Comparison of ENCODE assay signal across 11 cellular contexts in the genomic region with DNA sequence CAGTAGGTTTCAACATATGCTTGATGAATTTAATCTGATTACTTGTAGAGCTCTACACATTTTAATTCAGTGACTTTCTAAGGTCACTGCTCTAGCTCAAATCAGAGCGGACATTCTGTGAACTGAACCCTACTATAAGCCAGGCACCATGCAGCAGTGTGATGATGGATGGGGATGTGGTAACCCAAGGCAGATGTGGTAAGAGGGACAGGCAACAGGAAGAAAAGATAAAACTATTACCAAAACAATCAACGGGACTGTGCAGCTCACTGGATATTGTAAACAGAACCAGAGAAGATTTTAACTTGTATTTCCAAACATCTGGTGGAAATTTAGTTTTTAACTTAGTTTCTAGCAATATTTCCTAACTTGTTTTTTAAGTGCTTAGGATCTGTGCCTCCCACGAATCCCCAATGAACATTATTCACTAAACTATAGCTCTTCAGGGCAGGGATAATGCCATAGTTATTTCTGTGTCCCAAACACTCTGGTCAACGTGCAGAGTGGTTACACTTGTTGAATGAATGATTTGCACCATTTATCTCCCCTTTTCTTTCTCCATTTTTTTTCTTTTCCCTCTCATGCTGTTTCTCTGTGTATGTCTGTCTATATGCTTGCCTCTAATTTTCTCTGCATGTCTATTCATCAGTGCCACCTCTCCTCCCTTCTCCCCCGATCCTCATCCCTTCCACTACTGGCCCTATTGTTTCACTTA.
DNase-seq lines count a peak whose midpoint lies in the region; TF ChIP-seq lines count a peak whose summit lies in the region.
"Had no signal": no experiment of that assay in that cellular context is flagged by ENCODE, and none has a peak within 500 bp of the region (broad histone marks: within the 10 kb centered on the region; RNA-seq: fewer than 3 reads in every experiment).

No MANE protein-coding gene starts in this region.

- peaks cover 0 to 14% (median 0%) of the 10 kb centered on the region in 11 experiments; a peak in 5 of 22 replicates for H3K36me3 ChIP-seq in BLaER1 treated with 17β-estradiol and CSF1 and Interleukin-3, amounts not matched to agents 10 nM and 100 nM
- H3K36me3 ChIP-seq: lower lobe of right lung, suprapubic skin had no signal

- in situ Hi-C loops in KBM-7 (cut with MboI; ENCODE audit: low pct_unique_long_range_greater_than_20kb, low sequenced_read_pairs) = no loop called here

- peaks cover 33 to 56% (median 42%) of the 10 kb centered on the region in 10 experiments for H3K4me1 ChIP-seq in BLaER1 treated with 17β-estradiol and CSF1 and Interleukin-3, amounts not matched to agents 10 nM and 100 nM

- DNase-seq in KBM-7 (peak; percentile 67), foreskin fibroblast (peak; percentile 66 to 79), NCI-H128 (lab: John Stamatoyannopoulos, UW; ENCODE audit: unreplicated experiment) (no peak), islet precursor cell (no peak), NCI-H1694 (lab: John Stamatoyannopoulos, UW) (no peak)
- DNase-seq in activated CD4-positive, CD25-positive, alpha-beta regulatory T cell (lab: John Stamatoyannopoulos, UW) = no peak
- DNase-seq: lower lobe of right lung, NCI-H526 treated with DMSO at 0.1 percent for 48 hours had no signal

- H3K27ac ChIP-seq in BLaER1 treated with 17β-estradiol and CSF1 and Interleukin-3, amounts not matched to agents 10 nM and 100 nM = peak overlapping the region in 9 of 11 experiments; percentile 39 to 96 (median 65); a peak in 19 of 22 replicates
- peak overlapping the region; percentile 49; the same call in 1 of the 2 replicates for H3K27ac ChIP-seq in VCaP
- H3K27ac ChIP-seq: lower lobe of right lung had no signal

- peak overlapping the region in 3 of 10 experiments; percentile 7 to 26 (median 11); a peak in 2 of 20 replicates for H3K4me3 ChIP-seq in BLaER1 treated with 17β-estradiol and CSF1 and Interleukin-3, amounts not matched to agents 10 nM and 100 nM
- H3K4me3 ChIP-seq in foreskin fibroblast (ENCODE audit: low read depth in 1 of 2, low read length in 2 of 2) = peak overlapping the region in 1 of 2 donors; percentile 14
- H3K4me3 ChIP-seq: lower lobe of right lung, suprapubic skin had no signal

- H3K9me3 ChIP-seq in BLaER1 treated with 17β-estradiol and CSF1 and Interleukin-3, amounts not matched to agents 10 nM and 100 nM (replicated peaks in 1 of 11) = no peaks in the 10 kb centered on the region
- H3K9me3 ChIP-seq: lower lobe of right lung, suprapubic skin had no signal

- H4K20me1 ChIP-seq in BLaER1 treated with 17β-estradiol and CSF1 and Interleukin-3, amounts not matched to agents 10 nM and 100 nM = peaks cover under 1 to 74% (median 47%) of the 10 kb centered on the region in 11 experiments; a peak in 15 of 22 replicates

- H3K27me3 ChIP-seq in BLaER1 treated with 17β-estradiol and CSF1 and Interleukin-3, amounts not matched to agents 10 nM and 100 nM = no peaks in the 10 kb centered on the region
- H3K27me3 ChIP-seq: suprapubic skin had no signal

- H3K4me2 ChIP-seq in BLaER1 treated with 17β-estradiol and CSF1 and Interleukin-3, amounts not matched to agents 10 nM and 100 nM = peak overlapping the region; percentile 60 to 90 (median 81)

- TF ChIP-seq CTCF in VCaP (conservative IDR thresholded peaks at IDR 0.05) (no peak), foreskin fibroblast (IDR thresholded peaks at IDR 0.05; ENCODE audit: low read depth, low read length) (no peak)

- peak overlapping the region in 5 of 11 experiments; percentile 1 to 55 (median 42); a peak in 9 of 22 replicates for H3K9ac ChIP-seq in BLaER1 treated with 17β-estradiol and CSF1 and Interleukin-3, amounts not matched to agents 10 nM and 100 nM

Comparison
In these comparisons a context has a peak if more than half of its experiments do, and no peak if none do; other contexts are left out.
1. DNase-seq: peak in KBM-7 (single experiment) and foreskin fibroblast (2 of 2); none in activated CD4-positive, CD25-positive, alpha-beta regulatory T cell (0 of 4), NCI-H128 (single experiment), islet precursor cell (single experiment) and NCI-H1694 (single experiment).